Comparison of ENCODE assay signal across 1 cellular context in genomic region chr1:204048796-204049195, GRCh38. TPM values are rescaled to one million over a fixed set of nuclear protein-coding genes. Genes with fewer than 3 reads are reported as not detected.
DNase-seq lines count a peak whose midpoint lies in the region.
"Not testable (repeated sequence)": the region's sequence is repeated elsewhere in the genome, so short reads cannot be mapped to it uniquely, and the experiment has no call there.

No MANE protein-coding gene starts in this region.

- intact Hi-C loops in posterior vena cava (cut with DNase I): not testable (repeated sequence)

- peak; percentile 14 for DNase-seq in posterior vena cava (ENCODE audit: low spot score)

RNA-seq across cellular contexts. Expression of gene SOX13, which starts 24.1 kb away (rescaled TPM):
- 10 to 100 TPM; 43.6 to 47.0 TPM for total RNA-seq in posterior vena cava
